Comparison of ENCODE assay signal across 14 cellular contexts in genomic region chr1:33943978-33944377, GRCh38.
A peak's percentile ranks its signal among the peaks of the same experiment; 100 is the strongest.
DNase-seq lines count a peak whose midpoint lies in the region; ATAC-seq lines count a peak whose summit lies in the region.
"Had no signal": no experiment of that assay in that cellular context is flagged by ENCODE, and none has a peak within 500 bp of the region (broad histone marks: within the 10 kb centered on the region; RNA-seq: fewer than 3 reads in every experiment).

No MANE protein-coding gene starts in this region.

- no peak overlapping the region for H3K4me3 ChIP-seq in skeletal muscle cell (ENCODE audit: low read depth, low read length)
- H3K4me3 ChIP-seq: thoracic aorta had no signal

- DNase-seq in GM03348 (ENCODE audit: low spot score) (peak; percentile 74), SW480 (ENCODE audit: low spot score) (peak; percentile 31), fibroblast of the conjunctiva (ENCODE audit: low read depth) (peak; percentile 14), skeletal muscle cell (ENCODE audit: low read depth) (peak; percentile 4), cerebellum (ENCODE audit: low spot score) (no peak)
- DNase-seq: activated CD4-positive, alpha-beta memory T cell treated with anti-CD3 and anti-CD28 coated beads, Interleukin-2, amount 10 ng/mL, durations not matched to agents 7 days and 5 days; glutamatergic neuron; naive B cell; NCI-H1092 treated with DMSO at 0.1 percent for 48 hours; NCI-H2171 treated with DMSO at 0.1 percent for 48 hours; stimulated activated CD4-positive, alpha-beta T cell treated with anti-CD3 and anti-CD28 coated beads, Interleukin-2, amount 100 ng/mL, for 24 hours had no signal

- ATAC-seq in GM18498 (IDR thresholded peaks at IDR 0.05; ENCODE audit: unreplicated experiment) (no peak), HG02678 (IDR thresholded peaks at IDR 0.05; ENCODE audit: unreplicated experiment) (no peak)
